1 cellular context compared by ENCODE assay signal in genomic region chr18:58980991-58981390, GRCh38.
TF ChIP-seq lines count a peak whose summit lies in the region.

No MANE protein-coding gene starts in this region.

TF ChIP-seq in GM23338, 12 proteins besides CTCF, POLR2A, EP300 and RAD21 (continued from another document):
- TF ChIP-seq, protein P1, sequence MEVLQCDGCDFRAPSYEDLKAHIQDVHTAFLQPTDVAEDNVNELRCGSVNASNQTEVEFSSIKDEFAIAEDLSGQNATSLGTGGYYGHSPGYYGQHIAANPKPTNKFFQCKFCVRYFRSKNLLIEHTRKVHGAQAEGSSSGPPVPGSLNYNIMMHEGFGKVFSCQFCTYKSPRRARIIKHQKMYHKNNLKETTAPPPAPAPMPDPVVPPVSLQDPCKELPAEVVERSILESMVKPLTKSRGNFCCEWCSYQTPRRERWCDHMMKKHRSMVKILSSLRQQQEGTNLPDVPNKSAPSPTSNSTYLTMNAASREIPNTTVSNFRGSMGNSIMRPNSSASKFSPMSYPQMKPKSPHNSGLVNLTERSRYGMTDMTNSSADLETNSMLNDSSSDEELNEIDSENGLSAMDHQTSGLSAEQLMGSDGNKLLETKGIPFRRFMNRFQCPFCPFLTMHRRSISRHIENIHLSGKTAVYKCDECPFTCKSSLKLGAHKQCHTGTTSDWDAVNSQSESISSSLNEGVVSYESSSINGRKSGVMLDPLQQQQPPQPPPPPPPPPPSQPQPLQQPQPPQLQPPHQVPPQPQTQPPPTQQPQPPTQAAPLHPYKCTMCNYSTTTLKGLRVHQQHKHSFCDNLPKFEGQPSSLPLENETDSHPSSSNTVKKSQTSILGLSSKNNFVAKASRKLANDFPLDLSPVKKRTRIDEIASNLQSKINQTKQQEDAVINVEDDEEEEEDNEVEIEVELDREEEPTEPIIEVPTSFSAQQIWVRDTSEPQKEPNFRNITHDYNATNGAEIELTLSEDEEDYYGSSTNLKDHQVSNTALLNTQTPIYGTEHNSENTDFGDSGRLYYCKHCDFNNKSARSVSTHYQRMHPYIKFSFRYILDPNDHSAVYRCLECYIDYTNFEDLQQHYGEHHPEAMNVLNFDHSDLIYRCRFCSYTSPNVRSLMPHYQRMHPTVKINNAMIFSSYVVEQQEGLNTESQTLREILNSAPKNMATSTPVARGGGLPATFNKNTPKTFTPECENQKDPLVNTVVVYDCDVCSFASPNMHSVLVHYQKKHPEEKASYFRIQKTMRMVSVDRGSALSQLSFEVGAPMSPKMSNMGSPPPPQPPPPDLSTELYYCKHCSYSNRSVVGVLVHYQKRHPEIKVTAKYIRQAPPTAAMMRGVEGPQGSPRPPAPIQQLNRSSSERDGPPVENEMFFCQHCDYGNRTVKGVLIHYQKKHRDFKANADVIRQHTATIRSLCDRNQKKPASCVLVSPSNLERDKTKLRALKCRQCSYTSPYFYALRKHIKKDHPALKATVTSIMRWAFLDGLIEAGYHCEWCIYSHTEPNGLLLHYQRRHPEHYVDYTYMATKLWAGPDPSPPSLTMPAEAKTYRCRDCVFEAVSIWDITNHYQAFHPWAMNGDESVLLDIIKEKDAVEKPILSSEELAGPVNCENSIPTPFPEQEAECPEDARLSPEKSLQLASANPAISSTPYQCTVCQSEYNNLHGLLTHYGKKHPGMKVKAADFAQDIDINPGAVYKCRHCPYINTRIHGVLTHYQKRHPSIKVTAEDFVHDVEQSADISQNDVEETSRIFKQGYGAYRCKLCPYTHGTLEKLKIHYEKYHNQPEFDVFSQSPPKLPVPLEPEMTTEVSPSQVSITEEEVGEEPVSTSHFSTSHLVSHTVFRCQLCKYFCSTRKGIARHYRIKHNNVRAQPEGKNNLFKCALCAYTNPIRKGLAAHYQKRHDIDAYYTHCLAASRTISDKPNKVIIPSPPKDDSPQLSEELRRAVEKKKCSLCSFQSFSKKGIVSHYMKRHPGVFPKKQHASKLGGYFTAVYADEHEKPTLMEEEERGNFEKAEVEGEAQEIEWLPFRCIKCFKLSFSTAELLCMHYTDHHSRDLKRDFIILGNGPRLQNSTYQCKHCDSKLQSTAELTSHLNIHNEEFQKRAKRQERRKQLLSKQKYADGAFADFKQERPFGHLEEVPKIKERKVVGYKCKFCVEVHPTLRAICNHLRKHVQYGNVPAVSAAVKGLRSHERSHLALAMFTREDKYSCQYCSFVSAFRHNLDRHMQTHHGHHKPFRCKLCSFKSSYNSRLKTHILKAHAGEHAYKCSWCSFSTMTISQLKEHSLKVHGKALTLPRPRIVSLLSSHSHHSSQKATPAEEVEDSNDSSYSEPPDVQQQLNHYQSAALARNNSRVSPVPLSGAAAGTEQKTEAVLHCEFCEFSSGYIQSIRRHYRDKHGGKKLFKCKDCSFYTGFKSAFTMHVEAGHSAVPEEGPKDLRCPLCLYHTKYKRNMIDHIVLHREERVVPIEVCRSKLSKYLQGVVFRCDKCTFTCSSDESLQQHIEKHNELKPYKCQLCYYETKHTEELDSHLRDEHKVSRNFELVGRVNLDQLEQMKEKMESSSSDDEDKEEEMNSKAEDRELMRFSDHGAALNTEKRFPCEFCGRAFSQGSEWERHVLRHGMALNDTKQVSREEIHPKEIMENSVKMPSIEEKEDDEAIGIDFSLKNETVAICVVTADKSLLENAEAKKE (CRISPR knock-in tag; IDR thresholded peaks at IDR 0.05): no peak
- no peak for TF ChIP-seq POLR2AphosphoS5 (IDR thresholded peaks at IDR 0.05; ENCODE audit: low read depth)
- TF ChIP-seq ETS1 (IDR thresholded peaks at IDR 0.05): no peak
- no peak for TF ChIP-seq EZH2 (IDR thresholded peaks at IDR 0.05; ENCODE audit: low read depth, unreplicated experiment)
- TF ChIP-seq CREB1 (CRISPR knock-in tag; IDR thresholded peaks at IDR 0.05; ENCODE audit: low read depth): no peak
- no peak for TF ChIP-seq NANOG (IDR thresholded peaks at IDR 0.05; ENCODE audit: borderline replicate concordance)
- TF ChIP-seq JUNB (IDR thresholded peaks at IDR 0.05; ENCODE audit: unreplicated experiment): no peak
